Comparison of ENCODE assay signal across 1 cellular context in genomic region chr21:26832513-26832912, GRCh38.
TF ChIP-seq lines count a peak whose summit lies in the region.

No MANE protein-coding gene starts in this region.

TF ChIP-seq in IMR-90, 13 proteins besides CTCF, POLR2A, EP300 and RAD21:
- no peak for TF ChIP-seq ELK1 (IDR thresholded peaks at IDR 0.05; ENCODE audit: borderline replicate concordance, low read depth, low read length)
- TF ChIP-seq FOS (IDR thresholded peaks at IDR 0.05; ENCODE audit: low read depth, low read length) = no peak
- no peak for TF ChIP-seq RCOR1 (IDR thresholded peaks at IDR 0.05; ENCODE audit: insufficient replicate concordance, low read length)
- TF ChIP-seq BHLHE40 (IDR thresholded peaks at IDR 0.05; ENCODE audit: low read depth, low read length) = no peak
- no peak for TF ChIP-seq NFE2L2 (IDR thresholded peaks at IDR 0.05; ENCODE audit: low read depth, low read length)
- no peak for TF ChIP-seq USF2 (IDR thresholded peaks at IDR 0.05; ENCODE audit: low read depth, low read length)
- no peak for TF ChIP-seq CEBPB (IDR thresholded peaks at IDR 0.05; ENCODE audit: low read depth, low read length)
- no peak for TF ChIP-seq SMC3 (IDR thresholded peaks at IDR 0.05; ENCODE audit: low read depth, low read length)
- no peak for TF ChIP-seq MXI1 (IDR thresholded peaks at IDR 0.05; ENCODE audit: borderline replicate concordance, low read depth, low read length)
